Comparison of ENCODE assay signal across 9 cellular contexts in the genomic region with DNA sequence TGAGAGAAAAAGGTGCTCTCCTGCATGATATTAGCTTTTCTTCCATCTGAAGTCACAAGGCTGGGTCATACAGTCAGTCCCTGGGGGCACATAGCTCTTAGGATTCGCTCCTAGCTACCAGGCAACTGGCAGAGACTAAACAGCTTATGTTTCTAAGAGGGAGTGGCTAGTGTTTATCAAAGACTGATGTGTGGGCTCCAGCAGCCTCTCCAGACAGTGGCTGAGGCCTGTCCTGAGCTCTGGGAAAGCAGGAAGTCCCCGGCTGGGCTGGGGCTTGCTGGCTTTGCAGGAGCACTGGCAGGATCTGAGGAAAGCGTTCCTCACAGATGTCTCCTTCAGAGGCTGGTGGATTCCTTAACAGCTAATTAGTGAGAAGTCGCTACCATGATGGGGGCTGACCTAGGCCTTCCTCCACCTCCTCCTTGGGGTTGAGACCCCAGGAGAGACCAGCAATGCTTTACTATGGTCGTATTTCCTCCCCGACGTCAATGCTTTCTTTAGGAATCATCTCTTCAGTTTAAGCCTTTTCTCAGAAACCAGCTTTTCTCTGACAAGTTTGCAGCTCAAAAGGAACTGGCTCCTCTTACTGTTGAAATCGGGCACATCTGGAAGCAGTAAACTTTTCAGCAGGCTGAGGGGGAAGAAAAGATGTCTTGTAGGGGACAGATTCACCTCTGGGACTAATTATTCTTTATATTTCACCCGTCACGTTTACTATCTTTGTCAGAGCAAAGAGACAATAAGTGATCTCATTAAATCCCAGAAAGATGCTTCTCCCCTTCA. TPM values are rescaled to one million over a fixed set of nuclear protein-coding genes. Genes with fewer than 3 reads are reported as not detected.
DNase-seq lines count a peak whose midpoint lies in the region; ATAC-seq and TF ChIP-seq lines count a peak whose summit lies in the region.
"Had no signal": no experiment of that assay in that cellular context is flagged by ENCODE, and none has a peak within 500 bp of the region (broad histone marks: within the 10 kb centered on the region; RNA-seq: fewer than 3 reads in every experiment).

No MANE protein-coding gene starts in this region.

- H3K14ac ChIP-seq in H9 (ENCODE audit: insufficient read depth, low read length), result no peak overlapping the region

- no peak overlapping the region for H2BK5ac ChIP-seq in H9 (ENCODE audit: insufficient read length, low read length)

- no peak overlapping the region for H2AFZ ChIP-seq in H9 (ENCODE audit: low read length)

- H2AK5ac ChIP-seq in H9 (ENCODE audit: insufficient read length, low read length), result no peak overlapping the region

- H3K9me3 ChIP-seq in H9 (ENCODE audit: control insufficient read depth, low read depth, low read length) (no peaks in the 10 kb centered on the region), SK-N-MC (ENCODE audit: low read depth, low read length) (no peaks in the 10 kb centered on the region), heart right ventricle (no peaks in the 10 kb centered on the region), skeletal muscle tissue (ENCODE audit: control insufficient read depth in 3 of 3, low read length in 3 of 3) (no peaks in the 10 kb centered on the region)

- H3K4me3 ChIP-seq in SK-N-MC (peak overlapping the region; percentile 73), heart right ventricle (no peak overlapping the region), skeletal muscle tissue (ENCODE audit: low read length in 3 of 3) (no peak overlapping the region)

- no peak overlapping the region for H3K23ac ChIP-seq in H9 (ENCODE audit: insufficient read length, low read depth, low read length)

- H3K9ac ChIP-seq in H9 (ENCODE audit: extremely low read depth, insufficient read length, low read length), result no peak overlapping the region
- H3K9ac ChIP-seq in SK-N-MC (ENCODE audit: insufficient read length), result no peak overlapping the region
- peak overlapping the region in 1 of 3 donors; percentile 3 for H3K9ac ChIP-seq in skeletal muscle tissue (ENCODE audit: low read depth in 1 of 3, low read length in 3 of 3)

- H4K5ac ChIP-seq in H9 (ENCODE audit: insufficient read length, low read depth, low read length), result no peak overlapping the region

- H3K79me1 ChIP-seq in H9 (ENCODE audit: insufficient read depth, low read depth, low read length, poor library complexity, severe bottlenecking), result no peaks in the 10 kb centered on the region

- peaks cover 35% of the 10 kb centered on the region for H3K27me3 Mint-ChIP-seq in H9 (ENCODE audit: low read depth)

- H3K4me1 ChIP-seq in H9 (ENCODE audit: insufficient read depth, low read length) (peaks cover 2% of the 10 kb centered on the region; the same call in 1 of the 2 replicates), heart right ventricle (peaks cover 3 to 67% (median 25%) of the 10 kb centered on the region in 9 donors), skeletal muscle tissue (ENCODE audit: control insufficient read depth in 3 of 3, insufficient read depth in 3 of 3, low read length in 3 of 3) (peaks cover 18 to 24% (median 21%) of the 10 kb centered on the region in 3 donors)

- no peaks in the 10 kb centered on the region for H4K20me1 ChIP-seq in H9 (ENCODE audit: control insufficient read depth, insufficient read depth, insufficient read length)

- H3K36me3 Mint-ChIP-seq in H9 (ENCODE audit: insufficient read depth in 1 of 3, low read depth in 3 of 3), result peaks cover 1 to 4% (median 2%) of the 10 kb centered on the region in 3 experiments; a peak in 1 of 7 replicates

- intact Hi-C loops in heart right ventricle (cut with DNase I), result loop anchor here in 6 of 10 donors (5.0 to 10.0 kb wide), 3 partner anchors 58 to 63 kb away; partner anchors contain the start of gene SERTAD4 (in 3 of the 6)

- no peak overlapping the region for H2BK12ac ChIP-seq in H9 (ENCODE audit: insufficient read length, low read depth, low read length)

- H2BK15ac ChIP-seq in H9 (ENCODE audit: low read depth, low read length), result no peak overlapping the region

- peak; percentile 74 for DNase-seq in H9
- DNase-seq in SK-N-MC (ENCODE audit: low read depth, low spot score), result no peak
- peak; percentile 60 to 63 for DNase-seq in heart right ventricle
- no peak for DNase-seq in amygdala (lab: John Stamatoyannopoulos, UW)
- DNase-seq in NCI-H446 treated with DMSO at 0.1 percent for 48 hours (lab: John Stamatoyannopoulos, UW), result no peak
- no peak for DNase-seq in NOMO-1 treated with DMSO at 0.1 percent for 48 hours (lab: John Stamatoyannopoulos, UW; ENCODE audit: unreplicated experiment)
- DNase-seq: activated B cell treated with CpG ODN at 0.5 μM for 24 hours had no signal

- WGBS in H9 (ENCODE audit: extremely low coverage, insufficient read length, low lambda C conversion rate), result no CpG with 5 or more reads among the region's 10 CpGs
- WGBS in heart right ventricle, 2 donors, result 43 to 44% methylated on average over 10 of the region's 10 CpGs

- H3T11ph ChIP-seq in H9 (ENCODE audit: low read length), result no peak overlapping the region

- H3K27ac Mint-ChIP-seq in H9, result 0 out of 7 replicates have a peak overlapping the region, but pooled peaks of 1 of the 3 experiments have one; percentile 15
- H3K27ac Mint-ChIP-seq: activated B cell treated with CpG ODN at 0.5 μM for 24 hours had no signal

- no peak overlapping the region for H2BK120ac ChIP-seq in H9 (ENCODE audit: low read depth, low read length, poor library complexity, severe bottlenecking)

- no peak overlapping the region for H3K18ac ChIP-seq in H9 (ENCODE audit: insufficient read length, low read depth, low read length)

- TF ChIP-seq CTCF in H9 (conservative IDR thresholded peaks at IDR 0.05) (no peak), heart right ventricle (IDR thresholded peaks at IDR 0.05) (no peak)

- H4K91ac ChIP-seq in H9 (ENCODE audit: insufficient read length, low read depth, low read length), result no peak overlapping the region

- no peaks in the 10 kb centered on the region for H3K79me2 ChIP-seq in H9 (ENCODE audit: insufficient read depth, low read length)

- H4K8ac ChIP-seq in H9 (replicated peaks; ENCODE audit: insufficient read length, low read depth, low read length), result no peak overlapping the region

- peaks cover 10% of the 10 kb centered on the region for H3K23me2 ChIP-seq in H9 (ENCODE audit: insufficient read length, low read depth, low read length, poor library complexity, severe bottlenecking)

- ATAC-seq in heart right ventricle (peak in 7 of 8 donors; percentile 53 to 66 (median 59)), HG02610 (IDR thresholded peaks at IDR 0.05; ENCODE audit: unreplicated experiment) (no peak)

- H3K36me3 ChIP-seq in SK-N-MC (ENCODE audit: insufficient read depth, low read length), result no peaks in the 10 kb centered on the region
- H3K36me3 ChIP-seq in heart right ventricle, result no peaks in the 10 kb centered on the region
- H3K36me3 ChIP-seq in skeletal muscle tissue (ENCODE audit: control insufficient read depth in 3 of 3, insufficient read depth in 3 of 3, low read length in 3 of 3), result no peaks in the 10 kb centered on the region

- no peak overlapping the region for H2BK20ac ChIP-seq in H9 (ENCODE audit: low read depth, low read length, poor library complexity, severe bottlenecking)

- H3K56ac ChIP-seq in H9 (ENCODE audit: insufficient read length, low read depth, low read length), result no peak overlapping the region

- H3K4me3 Mint-ChIP-seq in H9, result no peak overlapping the region
- H3K4me3 Mint-ChIP-seq: activated B cell treated with CpG ODN at 0.5 μM for 24 hours had no signal

- H3K4me1 Mint-ChIP-seq in H9, result peaks cover 41 to 44% of the 10 kb centered on the region in 2 experiments

- H3K27me3 ChIP-seq in H9 (ENCODE audit: insufficient read depth, low read length) (peaks cover 4% of the 10 kb centered on the region; the same call in 1 of the 2 replicates), heart right ventricle (peaks cover 0 to 32% (median 0%) of the 10 kb centered on the region in 7 donors), skeletal muscle tissue (ENCODE audit: control insufficient read depth in 3 of 3, insufficient read depth in 3 of 3, low read length in 3 of 3) (no peaks in the 10 kb centered on the region)

- no peak overlapping the region for H3K4ac ChIP-seq in H9 (ENCODE audit: low read depth, low read length)

- no peak overlapping the region for H3K27ac ChIP-seq in H9 (ENCODE audit: insufficient read length, low read depth, low read length)
- peak overlapping the region; percentile 96 for H3K27ac ChIP-seq in SK-N-MC
- peak overlapping the region; percentile 10 to 89 (median 60) for H3K27ac ChIP-seq in heart right ventricle
- peak overlapping the region; percentile 13 for H3K27ac ChIP-seq in skeletal muscle tissue (ENCODE audit: low read depth, low read length)

- peaks cover 3 to 5% of the 10 kb centered on the region in 2 experiments; a peak in 3 of 5 replicates for H3K9me3 Mint-ChIP-seq in H9
- H3K9me3 Mint-ChIP-seq: activated B cell treated with CpG ODN at 0.5 μM for 24 hours had no signal

- H3K4me2 ChIP-seq in H9 (ENCODE audit: insufficient read depth, insufficient read length, low read length), result no peak overlapping the region

RNA-seq across cellular contexts. Expression of gene HHAT, which starts 33.5 kb away (rescaled TPM):
- total RNA-seq in H9 (2021) (0.48 and 0.83 TPM in 2 replicates), heart right ventricle (1 to 10 TPM in 9 of 10 donors, under 1 TPM in 1; 0.95 to 4.3 (median 2.6) TPM), skeletal muscle tissue (4.7 TPM)
- polyA plus RNA-seq in heart right ventricle, result 1 to 10 TPM in 1 of 2 donors, under 1 TPM in 1; 0.81 to 1.2 TPM

Comparison
In these comparisons a context has a peak if more than half of its experiments do, and no peak if none do; other contexts are left out.
1. DNase-seq: peak in H9 (single experiment) and heart right ventricle (2 of 2); none in SK-N-MC (single experiment), amygdala (0 of 56), NCI-H446 treated with DMSO at 0.1 percent for 48 hours (single experiment) and NOMO-1 treated with DMSO at 0.1 percent for 48 hours (single experiment).